Comparison of ENCODE assay signal across 8 cellular contexts in the genomic region with DNA sequence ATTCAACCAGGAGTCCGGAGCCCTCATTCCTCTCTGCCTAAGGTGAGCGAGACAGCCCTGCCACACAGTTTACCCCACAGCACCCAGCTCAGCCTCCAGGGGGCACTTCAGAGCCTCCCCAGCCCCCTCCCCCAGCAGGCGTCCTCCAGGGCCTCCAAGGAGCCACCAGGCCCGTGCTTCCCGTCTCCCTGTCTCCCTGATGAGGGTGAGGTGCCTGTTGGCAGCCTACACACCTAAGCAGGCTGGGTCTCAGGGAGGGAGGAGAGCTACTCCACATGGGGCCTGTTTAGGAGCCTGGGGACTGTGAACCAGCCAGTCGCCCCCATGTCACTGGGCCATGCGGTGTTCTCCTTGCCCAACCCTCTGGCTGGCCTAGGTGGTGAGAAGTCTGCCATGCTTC. TPM values are rescaled to one million over a fixed set of nuclear protein-coding genes. Genes with fewer than 3 reads are reported as not detected.
DNase-seq lines count a peak whose midpoint lies in the region; ATAC-seq, FAIRE-seq and TF ChIP-seq lines count a peak whose summit lies in the region.

No MANE protein-coding gene starts in this region.

- no peaks in the 10 kb centered on the region for H3K27me3 Mint-ChIP-seq in activated CD8-positive, alpha-beta T cell treated with anti-CD3 and anti-CD28 coated beads, Interleukin-2, amount 10 ng/mL, durations not matched to agents 7 days and 5 days (ENCODE audit: low read depth)

- H3K4me3 ChIP-seq in kidney (ENCODE audit: low read length in 2 of 2): no peak overlapping the region
- H3K4me3 ChIP-seq in coronary artery: no peak overlapping the region

- H3K4me1 ChIP-seq in kidney (ENCODE audit: control insufficient read depth in 1 of 2, insufficient read depth in 1 of 2, low read depth in 1 of 2, low read length in 2 of 2): peaks cover 26 to 30% of the 10 kb centered on the region in 2 donors

- CTCF ChIA-PET in activated CD8-positive, alpha-beta T cell treated with anti-CD3 and anti-CD28 coated beads, Interleukin-2, amount 10 ng/mL, durations not matched to agents 7 days and 5 days (lab: Charles Lee): interaction anchor here (0.6 to 2.6 kb wide), 10 partner anchors 10 to 100 kb away, joined by 3 to 9 read pairs (median 4); a partner anchor contains a TSS

- TF ChIP-seq CTCF in GM13976 (IDR thresholded peaks at IDR 0.05; ENCODE audit: borderline replicate concordance, control extremely low read depth, extremely low read depth, insufficient read depth, missing control alignments) (no peak), kidney (IDR thresholded peaks at IDR 0.05; ENCODE audit: borderline replicate concordance, extremely low read depth, insufficient read depth) (no peak), coronary artery (IDR thresholded peaks at IDR 0.05) (no peak)

- no peak for FAIRE-seq in kidney (lab: Jason Lieb, UNC)

- peak; percentile 40 for DNase-seq in ACHN
- DNase-seq in GM13976 (ENCODE audit: low spot score): peak; percentile 47
- peak; percentile 33 for DNase-seq in activated CD8-positive, alpha-beta T cell treated with anti-CD3 and anti-CD28 coated beads, Interleukin-2, amount 10 ng/mL, durations not matched to agents 7 days and 5 days
- DNase-seq in kidney: peak; percentile 55
- DNase-seq in AG08395 (ENCODE audit: low spot score): no peak
- no peak for DNase-seq in coronary artery (ENCODE audit: low spot score)
- no peak for DNase-seq in NOMO-1 treated with DMSO at 0.1 percent for 48 hours (lab: John Stamatoyannopoulos, UW; ENCODE audit: unreplicated experiment)

- peaks cover 51% of the 10 kb centered on the region for H3K4me1 Mint-ChIP-seq in activated CD8-positive, alpha-beta T cell treated with anti-CD3 and anti-CD28 coated beads, Interleukin-2, amount 10 ng/mL, durations not matched to agents 7 days and 5 days (ENCODE audit: low read depth)

- no peak overlapping the region for H3K9ac ChIP-seq in kidney (ENCODE audit: low read length in 2 of 2)

- no peaks in the 10 kb centered on the region for H3K9me3 ChIP-seq in kidney (ENCODE audit: control insufficient read depth in 1 of 2, low read length in 2 of 2)

- H3K27ac ChIP-seq in kidney (ENCODE audit: low read depth in 2 of 2, low read length in 2 of 2) (no peak overlapping the region), coronary artery (peak overlapping the region in 1 of 2 donors; percentile 52)

- H3K27ac Mint-ChIP-seq in activated CD8-positive, alpha-beta T cell treated with anti-CD3 and anti-CD28 coated beads, Interleukin-2, amount 10 ng/mL, durations not matched to agents 7 days and 5 days: peak overlapping the region; percentile 65

- intact Hi-C loops in kidney (cut with DNase I): no loop called here

- ATAC-seq in activated CD8-positive, alpha-beta T cell treated with anti-CD3 and anti-CD28 coated beads, Interleukin-2, amount 10 ng/mL, durations not matched to agents 7 days and 5 days: no peak
- ATAC-seq in HG03342 (IDR thresholded peaks at IDR 0.05; ENCODE audit: unreplicated experiment): no peak

- no peak overlapping the region for H3K4me3 Mint-ChIP-seq in activated CD8-positive, alpha-beta T cell treated with anti-CD3 and anti-CD28 coated beads, Interleukin-2, amount 10 ng/mL, durations not matched to agents 7 days and 5 days

- POLR2A ChIA-PET in activated CD8-positive, alpha-beta T cell treated with anti-CD3 and anti-CD28 coated beads, Interleukin-2, amount 10 ng/mL, durations not matched to agents 7 days and 5 days (lab: Charles Lee): interaction anchor here (1.2 kb wide), 1 partner anchor 27 kb away, joined by 3 read pairs; no protein-coding TSS in a partner anchor

- H3K36me3 Mint-ChIP-seq in activated CD8-positive, alpha-beta T cell treated with anti-CD3 and anti-CD28 coated beads, Interleukin-2, amount 10 ng/mL, durations not matched to agents 7 days and 5 days (ENCODE audit: low read depth): peaks cover 11% of the 10 kb centered on the region

- in situ Hi-C loops in ACHN (cut with HindIII; ENCODE audit: low pct_ligation_motif_present, low pct_unique_long_range_greater_than_20kb, low sequenced_read_pairs): no loop called here
- in situ Hi-C loops in GM13976 (cut with MboI; ENCODE audit: low sequenced_read_pairs, unreplicated experiment): no loop called here

- H3K9me3 Mint-ChIP-seq in activated CD8-positive, alpha-beta T cell treated with anti-CD3 and anti-CD28 coated beads, Interleukin-2, amount 10 ng/mL, durations not matched to agents 7 days and 5 days (ENCODE audit: insufficient read depth): no peaks in the 10 kb centered on the region

- peaks cover 0 to 17% of the 10 kb centered on the region in 2 donors for H3K36me3 ChIP-seq in kidney (ENCODE audit: control insufficient read depth in 1 of 2, insufficient read depth in 2 of 2, low read length in 2 of 2)

RNA-seq across cellular contexts. Expression of a gene that starts 28.9 kb away (rescaled TPM):
- total RNA-seq in activated CD8-positive, alpha-beta T cell treated with anti-CD3 and anti-CD28 coated beads, Interleukin-2, amount 10 ng/mL, durations not matched to agents 7 days and 5 days: 10 to 100 TPM; 45.0 to 47.1 TPM
- total RNA-seq in kidney: 198 TPM
- 160 TPM for polyA plus RNA-seq in kidney (ENCODE audit: insufficient read depth, low read depth, low replicate concordance)

Comparison
In these comparisons a context has a peak if more than half of its experiments do, and no peak if none do; other contexts are left out.
1. DNase-seq: peak in ACHN (single experiment), GM13976 (single experiment), activated CD8-positive, alpha-beta T cell treated with anti-CD3 and anti-CD28 coated beads, Interleukin-2, amount 10 ng/mL, durations not matched to agents 7 days and 5 days (single experiment) and kidney (single experiment); none in AG08395 (single experiment), coronary artery (single experiment) and NOMO-1 treated with DMSO at 0.1 percent for 48 hours (single experiment).